In the genomic region with DNA sequence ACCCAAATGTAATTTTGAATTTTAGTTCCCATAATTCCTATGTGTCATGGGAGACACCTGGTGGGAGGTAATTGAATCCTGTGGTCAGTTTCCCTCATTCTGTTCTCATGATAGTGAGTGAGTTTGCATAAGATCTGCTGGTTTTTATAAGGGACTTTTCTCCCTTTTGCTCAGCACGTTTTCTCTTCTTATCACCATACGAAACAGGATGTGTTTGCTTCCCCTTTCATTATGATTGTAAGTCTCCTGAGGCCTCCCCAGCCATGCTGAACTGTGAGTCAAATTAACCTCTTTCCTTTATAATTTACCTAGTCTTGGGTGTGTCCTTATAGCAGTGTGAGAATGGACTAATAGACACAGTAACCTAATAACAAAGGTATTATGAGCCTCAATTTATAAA, we compare ENCODE assay signal across 37 cellular contexts. TPM values are rescaled to one million over a fixed set of nuclear protein-coding genes. Genes with fewer than 3 reads are reported as not detected.
"Had no signal": no experiment of that assay in that cellular context is flagged by ENCODE, and none has a peak within 500 bp of the region (broad histone marks: within the 10 kb centered on the region; RNA-seq: fewer than 3 reads in every experiment).

No MANE protein-coding gene starts in this region.

- H3K4me1 ChIP-seq: gastroesophageal sphincter, neural progenitor cell, parathyroid adenoma, psoas muscle, sigmoid colon, thyroid gland, upper lobe of right lung had no signal

- H3K27me3 Mint-ChIP-seq: activated CD8-positive, alpha-beta memory T cell treated with anti-CD3 and anti-CD28 coated beads, Interleukin-2, amount 10 ng/mL, durations not matched to agents 7 days and 5 days; activated CD8-positive, alpha-beta T cell treated with anti-CD3 and anti-CD28 coated beads for 36 hours; activated naive CD4-positive, alpha-beta T cell treated with anti-CD3 and anti-CD28 coated beads, Interleukin-2, amount 50 U/mL, for 24 hours; activated naive CD8-positive, alpha-beta T cell treated with anti-CD3 and anti-CD28 coated beads, Interleukin-2, amount 50 U/mL, for 24 hours; stimulated activated naive CD8-positive, alpha-beta T cell treated with anti-CD3 and anti-CD28 coated beads, Interleukin-15, amount 100 ng/mL, for 72 hours had no signal

- DNase-seq: activated CD4-positive, alpha-beta T cell treated with anti-CD3 and anti-CD28 coated beads, Interleukin-2, amount 50 U/mL, for 1 hour; activated CD4-positive, CD25-positive, alpha-beta regulatory T cell treated with anti-CD3 and anti-CD28 coated beads, Interleukin-2, amount 50 U/mL, for 72 hours; activated CD8-positive, alpha-beta memory T cell treated with anti-CD3 and anti-CD28 coated beads, Interleukin-2, amount 10 ng/mL, durations not matched to agents 7 days and 5 days; activated CD8-positive, alpha-beta T cell treated with anti-CD3 and anti-CD28 coated beads for 36 hours; activated naive CD8-positive, alpha-beta T cell treated with anti-CD3 and anti-CD28 coated beads, Interleukin-2, amount 50 U/mL, for 24 hours; activated T-cell treated with anti-CD3 and anti-CD28 coated beads, Interleukin-2, amount 50 U/mL, for 48 hours; amygdala; caudate nucleus; cortex of kidney; head of caudate nucleus; hippocampal formation; kidney; left colon; midbrain; natural killer cell; occipital lobe; psoas muscle; sigmoid colon; small intestine; stimulated activated CD4-positive, alpha-beta T cell treated with anti-CD3 and anti-CD28 coated beads, Interleukin-4, amount 100 ng/mL, for 24 hours; stimulated activated naive CD8-positive, alpha-beta T cell treated with anti-CD3 and anti-CD28 coated beads, Interleukin-15, amount 100 ng/mL, for 72 hours; substantia nigra; T-helper 9 cell; thyroid gland; upper lobe of right lung; WERI-Rb-1 had no signal

- H3K4me2 ChIP-seq: neural progenitor cell had no signal

- ATAC-seq: activated CD8-positive, alpha-beta memory T cell treated with anti-CD3 and anti-CD28 coated beads, Interleukin-2, amount 10 ng/mL, durations not matched to agents 7 days and 5 days; activated CD8-positive, alpha-beta T cell treated with anti-CD3 and anti-CD28 coated beads for 36 hours; activated naive CD8-positive, alpha-beta T cell treated with anti-CD3 and anti-CD28 coated beads, Interleukin-2, amount 50 U/mL, for 24 hours; gastroesophageal sphincter; left colon; natural killer cell; psoas muscle; stimulated activated effector memory CD8-positive, alpha-beta T cell treated with anti-CD3 and anti-CD28 coated beads, Interleukin-12 subunit alpha, Interleukin-12 subunit beta, amount 100 ng/mL, for 72 hours; stimulated activated naive CD8-positive, alpha-beta T cell treated with anti-CD3 and anti-CD28 coated beads, Interleukin-15, amount 100 ng/mL, for 72 hours; upper lobe of right lung had no signal

- H3K36me3 ChIP-seq: gastroesophageal sphincter, neural progenitor cell, sigmoid colon, thyroid gland, upper lobe of right lung, WERI-Rb-1 had no signal

- H3K79me2 ChIP-seq: parathyroid adenoma had no signal

- H3K4me3 ChIP-seq: gastroesophageal sphincter, neural progenitor cell, psoas muscle, sigmoid colon, thyroid gland, upper lobe of right lung had no signal

- H3K27ac Mint-ChIP-seq: activated CD8-positive, alpha-beta memory T cell treated with anti-CD3 and anti-CD28 coated beads, Interleukin-2, amount 10 ng/mL, durations not matched to agents 7 days and 5 days; activated CD8-positive, alpha-beta T cell treated with anti-CD3 and anti-CD28 coated beads for 36 hours; activated naive CD4-positive, alpha-beta T cell treated with anti-CD3 and anti-CD28 coated beads, Interleukin-2, amount 50 U/mL, for 24 hours; activated naive CD8-positive, alpha-beta T cell treated with anti-CD3 and anti-CD28 coated beads, Interleukin-2, amount 50 U/mL, for 24 hours; activated T-helper 2 cell treated with anti-CD3 and anti-CD28 coated beads, Interferon-gamma antibody, Interleukin-2, Interleukin-4, amounts not matched to agents 10 μg/mL and 5 μg/mL and 100 μg/mL, durations not matched to agents 14 hours and 24 hours and 36 hours; natural killer cell; neural progenitor cell; stimulated activated effector memory CD8-positive, alpha-beta T cell treated with anti-CD3 and anti-CD28 coated beads, Interleukin-12 subunit alpha, Interleukin-12 subunit beta, amount 100 ng/mL, for 72 hours; stimulated activated naive CD8-positive, alpha-beta T cell treated with anti-CD3 and anti-CD28 coated beads, Interleukin-15, amount 100 ng/mL, for 72 hours had no signal

- H3K4me3 Mint-ChIP-seq: activated CD8-positive, alpha-beta memory T cell treated with anti-CD3 and anti-CD28 coated beads, Interleukin-2, amount 10 ng/mL, durations not matched to agents 7 days and 5 days; activated CD8-positive, alpha-beta T cell treated with anti-CD3 and anti-CD28 coated beads for 36 hours; activated naive CD4-positive, alpha-beta T cell treated with anti-CD3 and anti-CD28 coated beads, Interleukin-2, amount 50 U/mL, for 24 hours; activated naive CD8-positive, alpha-beta T cell treated with anti-CD3 and anti-CD28 coated beads, Interleukin-2, amount 50 U/mL, for 24 hours; natural killer cell; neural progenitor cell; stimulated activated effector memory CD8-positive, alpha-beta T cell treated with anti-CD3 and anti-CD28 coated beads, Interleukin-12 subunit alpha, Interleukin-12 subunit beta, amount 100 ng/mL, for 72 hours; stimulated activated naive CD8-positive, alpha-beta T cell treated with anti-CD3 and anti-CD28 coated beads, Interleukin-15, amount 100 ng/mL, for 72 hours had no signal

- H3K4me1 Mint-ChIP-seq: activated CD8-positive, alpha-beta memory T cell treated with anti-CD3 and anti-CD28 coated beads, Interleukin-2, amount 10 ng/mL, durations not matched to agents 7 days and 5 days; activated naive CD4-positive, alpha-beta T cell treated with anti-CD3 and anti-CD28 coated beads, Interleukin-2, amount 50 U/mL, for 24 hours; activated naive CD8-positive, alpha-beta T cell treated with anti-CD3 and anti-CD28 coated beads, Interleukin-2, amount 50 U/mL, for 24 hours; natural killer cell; neural progenitor cell; stimulated activated effector memory CD8-positive, alpha-beta T cell treated with anti-CD3 and anti-CD28 coated beads, Interleukin-12 subunit alpha, Interleukin-12 subunit beta, amount 100 ng/mL, for 72 hours; stimulated activated naive CD8-positive, alpha-beta T cell treated with anti-CD3 and anti-CD28 coated beads, Interleukin-15, amount 100 ng/mL, for 72 hours had no signal

- H3K36me3 Mint-ChIP-seq: activated CD8-positive, alpha-beta memory T cell treated with anti-CD3 and anti-CD28 coated beads, Interleukin-2, amount 10 ng/mL, durations not matched to agents 7 days and 5 days; activated naive CD4-positive, alpha-beta T cell treated with anti-CD3 and anti-CD28 coated beads, Interleukin-2, amount 50 U/mL, for 24 hours; natural killer cell; neural progenitor cell; stimulated activated effector memory CD8-positive, alpha-beta T cell treated with anti-CD3 and anti-CD28 coated beads, Interleukin-12 subunit alpha, Interleukin-12 subunit beta, amount 100 ng/mL, for 72 hours had no signal

- H2AFZ ChIP-seq: neural progenitor cell, parathyroid adenoma had no signal

- H3K27ac ChIP-seq: gastroesophageal sphincter, neural progenitor cell, parathyroid adenoma, psoas muscle, sigmoid colon, thyroid gland, upper lobe of right lung, WERI-Rb-1 had no signal

- H3K9ac ChIP-seq: neural progenitor cell, parathyroid adenoma had no signal

- H3K9me3 ChIP-seq: gastroesophageal sphincter, sigmoid colon, thyroid gland, upper lobe of right lung had no signal

- H3K27me3 ChIP-seq: gastroesophageal sphincter, neural progenitor cell, sigmoid colon, thyroid gland, upper lobe of right lung had no signal

RNA-seq across cellular contexts. Expression of a gene that starts 36.1 kb away (rescaled TPM):
- total RNA-seq: chondrocyte had no signal

RNA-seq across cellular contexts. Expression of a gene that starts 49.4 kb away (rescaled TPM):
- total RNA-seq: activated CD8-positive, alpha-beta memory T cell treated with anti-CD3 and anti-CD28 coated beads, Interleukin-2, amount 10 ng/mL, durations not matched to agents 7 days and 5 days; activated CD8-positive, alpha-beta T cell treated with anti-CD3 and anti-CD28 coated beads for 36 hours; activated T-helper 2 cell treated with anti-CD3 and anti-CD28 coated beads, Interferon-gamma antibody, Interleukin-2, Interleukin-4, amounts not matched to agents 10 μg/mL and 5 μg/mL and 100 μg/mL, durations not matched to agents 14 hours and 24 hours and 36 hours; chondrocyte; endothelial cell of umbilical vein; fibroblast of lung; fibroblast of villous mesenchyme; gastroesophageal sphincter; kidney; left colon; lower leg skin; natural killer cell; occipital lobe; psoas muscle; sigmoid colon; thyroid gland; upper lobe of right lung had no signal
